ENCODE assay signal across 18 cellular contexts in genomic region chr18:29664278-29665021, GRCh38.
A peak's percentile ranks its signal among the peaks of the same experiment; 100 is the strongest.
DNase-seq lines count a peak whose midpoint lies in the region; ATAC-seq and TF ChIP-seq lines count a peak whose summit lies in the region.
"Had no signal": no experiment of that assay in that cellular context is flagged by ENCODE, and none has a peak within 500 bp of the region (broad histone marks: within the 10 kb centered on the region; RNA-seq: fewer than 3 reads in every experiment).

No MANE protein-coding gene starts in this region.

- no peak for TF ChIP-seq POLR2A in breast epithelium (IDR thresholded peaks at IDR 0.05)

- peaks cover 9% of the 10 kb centered on the region for H3K4me1 Mint-ChIP-seq in MCF 10A (ENCODE audit: insufficient read depth, unreplicated experiment)
- H3K4me1 Mint-ChIP-seq: CD14-positive monocyte; CD4-positive, alpha-beta memory T cell; H9 had no signal

- no peaks in the 10 kb centered on the region for H4K20me1 ChIP-seq in PC-3 (ENCODE audit: low read length)
- H4K20me1 ChIP-seq: BLaER1 had no signal

- no peaks in the 10 kb centered on the region for H3K9me2 ChIP-seq in PC-3 (replicated peaks; ENCODE audit: low read length)

- no peaks in the 10 kb centered on the region for H3K36me3 ChIP-seq in breast epithelium
- H3K36me3 ChIP-seq in PC-3 (ENCODE audit: low read depth, low read length) = no peaks in the 10 kb centered on the region
- H3K36me3 ChIP-seq in mesendoderm (ENCODE audit: control insufficient read depth, insufficient read depth, low read length) = no peaks in the 10 kb centered on the region
- H3K36me3 ChIP-seq: BLaER1 had no signal

- H3K9me3 ChIP-seq in breast epithelium = no peaks in the 10 kb centered on the region
- no peaks in the 10 kb centered on the region for H3K9me3 ChIP-seq in PC-3 (ENCODE audit: low read length)
- H3K9me3 ChIP-seq: BLaER1 had no signal

- no peak overlapping the region for H2AK5ac ChIP-seq in mesendoderm (ENCODE audit: low read length)

- no TSS peak for BruUV-seq in MCF 10A (replicated peaks; lab: Mats Ljungman, UMichigan)
- no TSS peak for BruUV-seq in PC-3 (replicated peaks; lab: Mats Ljungman, UMichigan)

- no peak overlapping the region for H2BK120ac ChIP-seq in mesendoderm (ENCODE audit: low read depth, low read length)

- POLR2A ChIA-PET in MCF 10A (lab: Yijun Ruan, JAX) = interaction anchor here (0.6 to 0.8 kb wide), 2 partner anchors 254 to 518 kb away, joined by 3 read pairs; no protein-coding TSS in a partner anchor
- POLR2A ChIA-PET in PC-3 (lab: Charles Lee; ENCODE audit: unreplicated experiment) = no interaction called here

- H3K79me2 ChIP-seq in PC-3 (ENCODE audit: low read length) = no peaks in the 10 kb centered on the region
- H3K79me2 ChIP-seq in mesendoderm (ENCODE audit: control insufficient read depth, insufficient read depth, low read length) = no peaks in the 10 kb centered on the region

- H3K27me3 Mint-ChIP-seq in MCF 10A (ENCODE audit: insufficient read depth, unreplicated experiment) = no peaks in the 10 kb centered on the region
- H3K27me3 Mint-ChIP-seq: CD4-positive, alpha-beta memory T cell had no signal

- H3K18ac ChIP-seq in mesendoderm (ENCODE audit: low read length) = no peak overlapping the region

- H3K4me2 ChIP-seq in PC-3 (ENCODE audit: low read length) = peak overlapping the region; percentile 44
- H3K4me2 ChIP-seq in mesendoderm (ENCODE audit: low read length) = no peak overlapping the region
- H3K4me2 ChIP-seq: BLaER1, KMS-11 had no signal

- H3K9me3 Mint-ChIP-seq in MCF 10A (ENCODE audit: unreplicated experiment) = no peaks in the 10 kb centered on the region
- H3K9me3 Mint-ChIP-seq: CD14-positive monocyte, H9 had no signal

- no peak overlapping the region for H3K9ac ChIP-seq in PC-3 (ENCODE audit: low read length)
- H3K9ac ChIP-seq in mesendoderm (ENCODE audit: low read length) = no peak overlapping the region
- H3K9ac ChIP-seq: BLaER1, KMS-11 had no signal

- H2BK5ac ChIP-seq in mesendoderm (ENCODE audit: low read length) = no peak overlapping the region

- CTCF ChIA-PET in MCF 10A (lab: Yijun Ruan, JAX) = no interaction called here
- CTCF ChIA-PET in PC-3 (lab: Charles Lee) = no interaction called here

- WGBS in mesendoderm (ENCODE audit: extremely low coverage, insufficient coverage, low lambda C conversion rate) = no CpG with 5 or more reads among the region's 4 CpGs

- H4K8ac ChIP-seq in mesendoderm (ENCODE audit: low read depth, low read length) = no peak overlapping the region

- H3K27me3 ChIP-seq in breast epithelium = no peaks in the 10 kb centered on the region
- no peaks in the 10 kb centered on the region for H3K27me3 ChIP-seq in PC-3 (ENCODE audit: low read length)
- no peaks in the 10 kb centered on the region for H3K27me3 ChIP-seq in mesendoderm (ENCODE audit: insufficient read depth, low read length, poor library complexity)
- H3K27me3 ChIP-seq: BLaER1 had no signal

- H3K23ac ChIP-seq in mesendoderm (ENCODE audit: low read length) = no peak overlapping the region

- H4K5ac ChIP-seq in mesendoderm (ENCODE audit: low read length) = no peak overlapping the region

- ATAC-seq in PC-3 (peak; percentile 98), GM18519 (IDR thresholded peaks at IDR 0.05; ENCODE audit: low FRiP score, unreplicated experiment) (no peak), GM21447 (IDR thresholded peaks at IDR 0.05; ENCODE audit: unreplicated experiment) (no peak)

- no peak overlapping the region for H3K4me3 Mint-ChIP-seq in MCF 10A (ENCODE audit: unreplicated experiment)
- H3K4me3 Mint-ChIP-seq: CD14-positive monocyte; CD4-positive, alpha-beta memory T cell; H9 had no signal

- no peak for TF ChIP-seq CTCF in MCF 10A (IDR thresholded peaks at IDR 0.05; ENCODE audit: unreplicated experiment)
- no peak for TF ChIP-seq CTCF in breast epithelium (IDR thresholded peaks at IDR 0.05)
- no peak for TF ChIP-seq CTCF in PC-3 (conservative IDR thresholded peaks at IDR 0.05; ENCODE audit: low read depth, low read length)

- H2AFZ ChIP-seq in PC-3 (ENCODE audit: low read length) = peak overlapping the region; percentile 40

- H3K4me1 ChIP-seq in breast epithelium (no peaks in the 10 kb centered on the region), PC-3 (ENCODE audit: insufficient read depth, low read length) (peaks cover 12% of the 10 kb centered on the region), mesendoderm (ENCODE audit: control insufficient read depth, low read depth, low read length) (no peaks in the 10 kb centered on the region)
- H3K4me1 ChIP-seq: BLaER1 had no signal

- no peak for DNase-seq in MCF 10A (ENCODE audit: unreplicated experiment)
- DNase-seq in breast epithelium (ENCODE audit: low spot score in 2 of 2) = no peak
- peak; percentile 22 for DNase-seq in PC-3
- no peak for DNase-seq in epithelial cell of prostate (ENCODE audit: low read depth, low spot score)
- DNase-seq in mesendoderm = no peak
- no peak for DNase-seq in NCI-H1105 (lab: John Stamatoyannopoulos, UW)
- DNase-seq: Calu3; CD4-positive, alpha-beta memory T cell; DMS 273 treated with DMSO at 0.1 percent for 48 hours; DMS53; GF-D8; H9 had no signal

- H3K36me3 Mint-ChIP-seq in MCF 10A (ENCODE audit: insufficient read depth, unreplicated experiment) = no peaks in the 10 kb centered on the region
- H3K36me3 Mint-ChIP-seq: CD14-positive monocyte; CD4-positive, alpha-beta memory T cell had no signal

- no peak overlapping the region for H2BK15ac ChIP-seq in mesendoderm (replicated peaks; ENCODE audit: low read depth)

- no peaks in the 10 kb centered on the region for H3K79me1 ChIP-seq in mesendoderm (ENCODE audit: low read length)

- no peak overlapping the region for H3K4me3 ChIP-seq in breast epithelium
- no peak overlapping the region for H3K4me3 ChIP-seq in PC-3 (ENCODE audit: low read length)
- no peak overlapping the region for H3K4me3 ChIP-seq in mesendoderm (ENCODE audit: low read length)
- H3K4me3 ChIP-seq: BLaER1 had no signal

- H3F3A ChIP-seq in PC-3 (ENCODE audit: low read length, unreplicated experiment) = no peaks in the 10 kb centered on the region

- intact Hi-C loops in MCF 10A (cut with micrococcal nuclease) = no loop called here
- intact Hi-C loops in breast epithelium (cut with DNase I; ENCODE audit: low total_unique reads) = no loop called here
- intact Hi-C loops in PC-3 (cut with micrococcal nuclease) = loop anchor here (10.0 kb wide), 2 partner anchors 190 to 290 kb away; no protein-coding TSS in a partner anchor

- no peak overlapping the region for H3K56ac ChIP-seq in mesendoderm (ENCODE audit: low read length)

- no peak overlapping the region for H3K4ac ChIP-seq in mesendoderm (ENCODE audit: low read depth, low read length)

- no peak overlapping the region for H3K27ac ChIP-seq in breast epithelium
- peak overlapping the region; percentile 22; the same call in 1 of the 2 replicates for H3K27ac ChIP-seq in PC-3 (ENCODE audit: low read length)
- peak overlapping the region; percentile 30 for H3K27ac ChIP-seq in epithelial cell of prostate
- H3K27ac ChIP-seq in mesendoderm (ENCODE audit: low read depth, low read length) = no peak overlapping the region
- H3K27ac ChIP-seq: 22Rv1, BLaER1, KMS-11 had no signal

- H3K27ac Mint-ChIP-seq in MCF 10A (ENCODE audit: low read depth, unreplicated experiment) = peak overlapping the region; percentile 81
- H3K27ac Mint-ChIP-seq: CD14-positive monocyte; CD4-positive, alpha-beta memory T cell; H9 had no signal

Comparison
In these comparisons a context has a peak if more than half of its experiments do, and no peak if none do; other contexts are left out.
1. H3K27ac ChIP-seq: peak in PC-3 (single experiment) and epithelial cell of prostate (single experiment); none in breast epithelium (0 of 2) and mesendoderm (single experiment).